In the genomic region with DNA sequence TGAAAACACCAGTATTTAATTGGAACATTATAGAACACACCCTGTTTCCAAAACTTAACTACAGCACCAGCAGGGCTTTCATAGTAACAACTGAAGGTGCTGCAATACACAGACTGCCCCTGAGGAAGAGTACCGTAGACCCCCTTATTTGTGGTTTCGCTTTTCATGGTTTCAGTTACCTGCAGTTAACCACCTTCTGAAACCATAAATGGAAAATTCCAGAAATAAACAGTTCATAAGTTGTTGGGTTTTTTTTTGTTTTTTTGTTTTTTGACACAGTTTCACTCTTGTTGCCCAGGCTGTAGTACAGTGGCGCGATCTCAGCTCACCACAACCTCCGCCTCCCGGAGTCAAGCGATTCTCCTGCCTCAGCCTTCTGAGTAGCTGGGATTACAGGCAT, we compare ENCODE assay signal across 1 cellular context.
A peak's percentile ranks its signal among the peaks of the same experiment; 100 is the strongest.
TF ChIP-seq lines count a peak whose summit lies in the region.

No MANE protein-coding gene starts in this region.

TF ChIP-seq in GM12878, 131 proteins besides CTCF, POLR2A, EP300 and RAD21 (continued from another document):
- TF ChIP-seq NR2F1 (conservative IDR thresholded peaks at IDR 0.05) (0 out of 2 replicates have a peak, but pooled peaks have one; percentile 26), BACH1 (IDR thresholded peaks at IDR 0.05; ENCODE audit: borderline replicate concordance) (peak; percentile 27; the same call in 1 of the 2 replicates), DPF2 (IDR thresholded peaks at IDR 0.05) (0 out of 2 replicates have a peak, but pooled peaks have one; percentile 17)
